Comparison of ENCODE assay signal across 9 cellular contexts in the genomic region with DNA sequence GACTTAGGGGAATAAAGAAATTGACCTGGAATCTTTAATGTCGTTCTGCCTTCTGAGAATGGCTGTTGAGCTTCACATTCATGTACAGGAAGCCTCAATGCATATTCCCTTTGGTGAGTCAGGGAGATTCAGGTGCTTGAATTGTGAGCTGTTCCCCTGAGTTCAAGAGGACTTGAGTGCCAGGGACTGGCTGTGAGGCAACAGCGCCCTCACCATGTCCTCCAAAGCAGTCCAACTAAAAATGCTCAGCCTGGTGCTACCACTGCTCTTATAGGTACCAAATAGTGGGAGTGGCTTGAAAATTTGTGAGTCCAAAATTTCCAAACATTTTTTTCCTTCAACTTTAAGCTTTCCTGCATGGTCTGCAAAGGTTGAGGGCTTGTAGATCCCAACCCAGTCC. TPM values are rescaled to one million over a fixed set of nuclear protein-coding genes. Genes with fewer than 3 reads are reported as not detected.
DNase-seq lines count a peak whose midpoint lies in the region; ATAC-seq, FAIRE-seq and TF ChIP-seq lines count a peak whose summit lies in the region.
"Had no signal": no experiment of that assay in that cellular context is flagged by ENCODE, and none has a peak within 500 bp of the region (broad histone marks: within the 10 kb centered on the region; RNA-seq: fewer than 3 reads in every experiment).

No MANE protein-coding gene starts in this region.

- no peak for FAIRE-seq in pancreas (lab: Jason Lieb, UNC)
- FAIRE-seq: islet of Langerhans had no signal

- intact Hi-C loops in pancreas (cut with DNase I) (no loop called here), uterus (cut with DNase I; ENCODE audit: low total_unique reads) (no loop called here)
- intact Hi-C loops in activated T-helper 1 cell treated with anti-CD3 and anti-CD28 coated beads, Interleukin-12 subunit alpha, Interleukin-12 subunit beta, Interleukin-2, Interleukin-4 antibody, amounts not matched to agents 30 ng/mL and 10 ng/mL and 1 ng/mL, durations not matched to agents 14 hours and 24 hours and 36 hours (cut with micrococcal nuclease), result loop anchor here (5.0 kb wide), 1 partner anchor 265 kb away; no protein-coding TSS in a partner anchor

- WGBS in pancreas, 2 donors, result 90 to 91% methylated on average over 2 of the region's 2 CpGs

- TF ChIP-seq CTCF in pancreas (IDR thresholded peaks at IDR 0.05) (no peak), uterus (IDR thresholded peaks at IDR 0.05) (no peak)

- TF ChIP-seq POLR2A in uterus (IDR thresholded peaks at IDR 0.05), result no peak

- no peak overlapping the region for H3K27ac ChIP-seq in pancreas
- no peak overlapping the region for H3K27ac ChIP-seq in uterus

- H3K4me3 ChIP-seq in pancreas, result no peak overlapping the region
- H3K4me3 ChIP-seq in uterus, result no peak overlapping the region

- H3K4me1 Mint-ChIP-seq in activated CD8-positive, alpha-beta memory T cell treated with anti-CD3 and anti-CD28 coated beads, Interleukin-2, amount 10 ng/mL, durations not matched to agents 7 days and 5 days, result no peaks in the 10 kb centered on the region
- H3K4me1 Mint-ChIP-seq in activated T-helper 1 cell treated with anti-CD3 and anti-CD28 coated beads, Interleukin-12 subunit alpha, Interleukin-12 subunit beta, Interleukin-2, Interleukin-4 antibody, amounts not matched to agents 30 ng/mL and 10 ng/mL and 1 ng/mL, durations not matched to agents 14 hours and 24 hours and 36 hours (ENCODE audit: low read depth), result no peaks in the 10 kb centered on the region

- no peak overlapping the region for H3K27ac Mint-ChIP-seq in activated CD8-positive, alpha-beta memory T cell treated with anti-CD3 and anti-CD28 coated beads, Interleukin-2, amount 10 ng/mL, durations not matched to agents 7 days and 5 days
- H3K27ac Mint-ChIP-seq in activated T-helper 1 cell treated with anti-CD3 and anti-CD28 coated beads, Interleukin-12 subunit alpha, Interleukin-12 subunit beta, Interleukin-2, Interleukin-4 antibody, amounts not matched to agents 30 ng/mL and 10 ng/mL and 1 ng/mL, durations not matched to agents 14 hours and 24 hours and 36 hours, result no peak overlapping the region

- H3K36me3 ChIP-seq in pancreas (peaks cover 0 to 11% (median 0%) of the 10 kb centered on the region in 3 donors), uterus (no peaks in the 10 kb centered on the region)

- H3K27me3 Mint-ChIP-seq in activated CD8-positive, alpha-beta memory T cell treated with anti-CD3 and anti-CD28 coated beads, Interleukin-2, amount 10 ng/mL, durations not matched to agents 7 days and 5 days, result no peaks in the 10 kb centered on the region
- H3K27me3 Mint-ChIP-seq in activated T-helper 1 cell treated with anti-CD3 and anti-CD28 coated beads, Interleukin-12 subunit alpha, Interleukin-12 subunit beta, Interleukin-2, Interleukin-4 antibody, amounts not matched to agents 30 ng/mL and 10 ng/mL and 1 ng/mL, durations not matched to agents 14 hours and 24 hours and 36 hours (ENCODE audit: insufficient read depth), result no peaks in the 10 kb centered on the region

- DNase-seq in activated CD8-positive, alpha-beta memory T cell treated with anti-CD3 and anti-CD28 coated beads, Interleukin-2, amount 10 ng/mL, durations not matched to agents 7 days and 5 days, result peak; percentile 46
- no peak for DNase-seq in activated CD8-positive, alpha-beta memory T cell treated with anti-CD3 and anti-CD28 coated beads, Interleukin-2, amount 50 U/mL, for 4 hours
- peak; percentile 53 for DNase-seq in NAMALWA (ENCODE audit: low spot score)
- peak; percentile 7 to 72 for DNase-seq in T47D (ENCODE audit: low read depth in 1 of 2, low spot score in 1 of 2)
- DNase-seq in pancreas, result no peak
- DNase-seq in uterus, result no peak
- no peak for DNase-seq in activated T-helper 1 cell treated with anti-CD3 and anti-CD28 coated beads, Interleukin-12 subunit alpha, Interleukin-12 subunit beta, Interleukin-2, Interleukin-4 antibody, amounts not matched to agents 30 ng/mL and 10 ng/mL and 1 ng/mL, durations not matched to agents 14 hours and 24 hours and 36 hours (ENCODE audit: low spot score)

- CTCF ChIA-PET in activated CD8-positive, alpha-beta memory T cell treated with anti-CD3 and anti-CD28 coated beads, Interleukin-2, amount 10 ng/mL, durations not matched to agents 7 days and 5 days (lab: Charles Lee), result interaction anchor here (0.6 to 2.0 kb wide), 5 partner anchors 29 to 267 kb away, joined by 3 to 4 read pairs (median 3); no protein-coding TSS in a partner anchor

- no peaks in the 10 kb centered on the region for H3K9me3 Mint-ChIP-seq in activated CD8-positive, alpha-beta memory T cell treated with anti-CD3 and anti-CD28 coated beads, Interleukin-2, amount 10 ng/mL, durations not matched to agents 7 days and 5 days (ENCODE audit: low read depth)
- H3K9me3 Mint-ChIP-seq in activated T-helper 1 cell treated with anti-CD3 and anti-CD28 coated beads, Interleukin-12 subunit alpha, Interleukin-12 subunit beta, Interleukin-2, Interleukin-4 antibody, amounts not matched to agents 30 ng/mL and 10 ng/mL and 1 ng/mL, durations not matched to agents 14 hours and 24 hours and 36 hours, result no peaks in the 10 kb centered on the region

- H3K36me3 Mint-ChIP-seq in activated CD8-positive, alpha-beta memory T cell treated with anti-CD3 and anti-CD28 coated beads, Interleukin-2, amount 10 ng/mL, durations not matched to agents 7 days and 5 days, result peaks cover 17% of the 10 kb centered on the region
- peaks cover 9% of the 10 kb centered on the region for H3K36me3 Mint-ChIP-seq in activated T-helper 1 cell treated with anti-CD3 and anti-CD28 coated beads, Interleukin-12 subunit alpha, Interleukin-12 subunit beta, Interleukin-2, Interleukin-4 antibody, amounts not matched to agents 30 ng/mL and 10 ng/mL and 1 ng/mL, durations not matched to agents 14 hours and 24 hours and 36 hours (ENCODE audit: low read depth)

- no peaks in the 10 kb centered on the region for H3K27me3 ChIP-seq in pancreas
- no peaks in the 10 kb centered on the region for H3K27me3 ChIP-seq in uterus

- H3K9me3 ChIP-seq in pancreas, result no peaks in the 10 kb centered on the region
- no peaks in the 10 kb centered on the region for H3K9me3 ChIP-seq in uterus

- H3K4me3 Mint-ChIP-seq in activated CD8-positive, alpha-beta memory T cell treated with anti-CD3 and anti-CD28 coated beads, Interleukin-2, amount 10 ng/mL, durations not matched to agents 7 days and 5 days, result no peak overlapping the region
- H3K4me3 Mint-ChIP-seq in activated T-helper 1 cell treated with anti-CD3 and anti-CD28 coated beads, Interleukin-12 subunit alpha, Interleukin-12 subunit beta, Interleukin-2, Interleukin-4 antibody, amounts not matched to agents 30 ng/mL and 10 ng/mL and 1 ng/mL, durations not matched to agents 14 hours and 24 hours and 36 hours, result no peak overlapping the region

- ATAC-seq in activated CD8-positive, alpha-beta memory T cell treated with anti-CD3 and anti-CD28 coated beads, Interleukin-2, amount 10 ng/mL, durations not matched to agents 7 days and 5 days, result peak; percentile 42
- ATAC-seq in pancreas, result peak in 3 of 4 donors; percentile 48 to 56 (median 50)
- ATAC-seq in HG02623 (IDR thresholded peaks at IDR 0.05; ENCODE audit: unreplicated experiment), result no peak

- H3K4me1 ChIP-seq in pancreas (no peaks in the 10 kb centered on the region), uterus (no peaks in the 10 kb centered on the region)

- in situ Hi-C loops in T47D (cut with HindIII; ENCODE audit: low pct_unique_long_range_greater_than_20kb, low sequenced_read_pairs), result no loop called here

RNA-seq across cellular contexts. Expression of a gene that starts 54.1 kb away (rescaled TPM):
- 10 to 100 TPM; 33.4 to 34.9 TPM for total RNA-seq in activated CD8-positive, alpha-beta memory T cell treated with anti-CD3 and anti-CD28 coated beads, Interleukin-2, amount 10 ng/mL, durations not matched to agents 7 days and 5 days
- 1 to 10 TPM; 3.0 to 7.4 (median 5.3) TPM for total RNA-seq in pancreas
- 1 to 10 TPM; 4.0 to 8.1 TPM for polyA plus RNA-seq in pancreas
- 10 to 100 TPM in 3 of 4 donors, 1 to 10 TPM in 1; 8.6 to 45.3 (median 27.8) TPM for total RNA-seq in uterus
- 36.3 and 36.5 TPM in 2 replicates for total RNA-seq in activated T-helper 1 cell treated with anti-CD3 and anti-CD28 coated beads, Interleukin-12 subunit alpha, Interleukin-12 subunit beta, Interleukin-2, Interleukin-4 antibody, amounts not matched to agents 30 ng/mL and 10 ng/mL and 1 ng/mL, durations not matched to agents 14 hours and 24 hours and 36 hours

Comparison
In these comparisons a context has a peak if more than half of its experiments do, and no peak if none do; other contexts are left out.
1. DNase-seq: peak in activated CD8-positive, alpha-beta memory T cell treated with anti-CD3 and anti-CD28 coated beads, Interleukin-2, amount 10 ng/mL, durations not matched to agents 7 days and 5 days (single experiment), NAMALWA (single experiment) and T47D (2 of 2); none in activated CD8-positive, alpha-beta memory T cell treated with anti-CD3 and anti-CD28 coated beads, Interleukin-2, amount 50 U/mL, for 4 hours (single experiment), pancreas (0 of 6), uterus (0 of 2) and activated T-helper 1 cell treated with anti-CD3 and anti-CD28 coated beads, Interleukin-12 subunit alpha, Interleukin-12 subunit beta, Interleukin-2, Interleukin-4 antibody, amounts not matched to agents 30 ng/mL and 10 ng/mL and 1 ng/mL, durations not matched to agents 14 hours and 24 hours and 36 hours (single experiment).